Comparison of ENCODE assay signal across 8 cellular contexts in genomic region chr3:14402304-14402811, GRCh38.
A peak's percentile ranks its signal among the peaks of the same experiment; 100 is the strongest.
DNase-seq lines count a peak whose midpoint lies in the region; ATAC-seq lines count a peak whose summit lies in the region.

Gene SLC6A6, plus strand, starts transcription at chr3:14402606. Its CDS starts 41,029 bp downstream, at chr3:14443635.

- DNase-seq in AG20443 (ENCODE audit: low spot score) (peak; percentile 96), NCI-H345 (lab: John Stamatoyannopoulos, UW) (peak; percentile 89), islet precursor cell (peak; percentile 99)
- DNase-seq in activated CD4-positive, CD25-positive, alpha-beta regulatory T cell (lab: John Stamatoyannopoulos, UW) = peak; percentile 82 to 95 (median 91)
- DNase-seq in central memory CD4-positive, alpha-beta T cell = peak; percentile 94
- peak; percentile 94 for DNase-seq in stimulated activated CD4-positive, alpha-beta T cell treated with anti-CD3 and anti-CD28 coated beads, Interleukin-12 subunit alpha, Interleukin-12 subunit beta, amount 100 ng/mL, for 4 hours

- ATAC-seq in GM19023 (IDR thresholded peaks at IDR 0.05; ENCODE audit: unreplicated experiment) (peak; percentile 73), HG03196 (IDR thresholded peaks at IDR 0.05; ENCODE audit: unreplicated experiment) (peak; percentile 67)

Comparison
In these comparisons a context has a peak if more than half of its experiments do, and no peak if none do; other contexts are left out.
1. Peak in every context shown above with its lines: DNase-seq and ATAC-seq.